In genomic region chr9:72597606-72598005, GRCh38 we compare ENCODE assay signal across 1 cellular context.
TF ChIP-seq lines count a peak whose summit lies in the region.

No MANE protein-coding gene starts in this region.

TF ChIP-seq in HepG2, 621 proteins besides CTCF, POLR2A, EP300 and RAD21 (continued from another document):
- TF ChIP-seq, protein P1, sequence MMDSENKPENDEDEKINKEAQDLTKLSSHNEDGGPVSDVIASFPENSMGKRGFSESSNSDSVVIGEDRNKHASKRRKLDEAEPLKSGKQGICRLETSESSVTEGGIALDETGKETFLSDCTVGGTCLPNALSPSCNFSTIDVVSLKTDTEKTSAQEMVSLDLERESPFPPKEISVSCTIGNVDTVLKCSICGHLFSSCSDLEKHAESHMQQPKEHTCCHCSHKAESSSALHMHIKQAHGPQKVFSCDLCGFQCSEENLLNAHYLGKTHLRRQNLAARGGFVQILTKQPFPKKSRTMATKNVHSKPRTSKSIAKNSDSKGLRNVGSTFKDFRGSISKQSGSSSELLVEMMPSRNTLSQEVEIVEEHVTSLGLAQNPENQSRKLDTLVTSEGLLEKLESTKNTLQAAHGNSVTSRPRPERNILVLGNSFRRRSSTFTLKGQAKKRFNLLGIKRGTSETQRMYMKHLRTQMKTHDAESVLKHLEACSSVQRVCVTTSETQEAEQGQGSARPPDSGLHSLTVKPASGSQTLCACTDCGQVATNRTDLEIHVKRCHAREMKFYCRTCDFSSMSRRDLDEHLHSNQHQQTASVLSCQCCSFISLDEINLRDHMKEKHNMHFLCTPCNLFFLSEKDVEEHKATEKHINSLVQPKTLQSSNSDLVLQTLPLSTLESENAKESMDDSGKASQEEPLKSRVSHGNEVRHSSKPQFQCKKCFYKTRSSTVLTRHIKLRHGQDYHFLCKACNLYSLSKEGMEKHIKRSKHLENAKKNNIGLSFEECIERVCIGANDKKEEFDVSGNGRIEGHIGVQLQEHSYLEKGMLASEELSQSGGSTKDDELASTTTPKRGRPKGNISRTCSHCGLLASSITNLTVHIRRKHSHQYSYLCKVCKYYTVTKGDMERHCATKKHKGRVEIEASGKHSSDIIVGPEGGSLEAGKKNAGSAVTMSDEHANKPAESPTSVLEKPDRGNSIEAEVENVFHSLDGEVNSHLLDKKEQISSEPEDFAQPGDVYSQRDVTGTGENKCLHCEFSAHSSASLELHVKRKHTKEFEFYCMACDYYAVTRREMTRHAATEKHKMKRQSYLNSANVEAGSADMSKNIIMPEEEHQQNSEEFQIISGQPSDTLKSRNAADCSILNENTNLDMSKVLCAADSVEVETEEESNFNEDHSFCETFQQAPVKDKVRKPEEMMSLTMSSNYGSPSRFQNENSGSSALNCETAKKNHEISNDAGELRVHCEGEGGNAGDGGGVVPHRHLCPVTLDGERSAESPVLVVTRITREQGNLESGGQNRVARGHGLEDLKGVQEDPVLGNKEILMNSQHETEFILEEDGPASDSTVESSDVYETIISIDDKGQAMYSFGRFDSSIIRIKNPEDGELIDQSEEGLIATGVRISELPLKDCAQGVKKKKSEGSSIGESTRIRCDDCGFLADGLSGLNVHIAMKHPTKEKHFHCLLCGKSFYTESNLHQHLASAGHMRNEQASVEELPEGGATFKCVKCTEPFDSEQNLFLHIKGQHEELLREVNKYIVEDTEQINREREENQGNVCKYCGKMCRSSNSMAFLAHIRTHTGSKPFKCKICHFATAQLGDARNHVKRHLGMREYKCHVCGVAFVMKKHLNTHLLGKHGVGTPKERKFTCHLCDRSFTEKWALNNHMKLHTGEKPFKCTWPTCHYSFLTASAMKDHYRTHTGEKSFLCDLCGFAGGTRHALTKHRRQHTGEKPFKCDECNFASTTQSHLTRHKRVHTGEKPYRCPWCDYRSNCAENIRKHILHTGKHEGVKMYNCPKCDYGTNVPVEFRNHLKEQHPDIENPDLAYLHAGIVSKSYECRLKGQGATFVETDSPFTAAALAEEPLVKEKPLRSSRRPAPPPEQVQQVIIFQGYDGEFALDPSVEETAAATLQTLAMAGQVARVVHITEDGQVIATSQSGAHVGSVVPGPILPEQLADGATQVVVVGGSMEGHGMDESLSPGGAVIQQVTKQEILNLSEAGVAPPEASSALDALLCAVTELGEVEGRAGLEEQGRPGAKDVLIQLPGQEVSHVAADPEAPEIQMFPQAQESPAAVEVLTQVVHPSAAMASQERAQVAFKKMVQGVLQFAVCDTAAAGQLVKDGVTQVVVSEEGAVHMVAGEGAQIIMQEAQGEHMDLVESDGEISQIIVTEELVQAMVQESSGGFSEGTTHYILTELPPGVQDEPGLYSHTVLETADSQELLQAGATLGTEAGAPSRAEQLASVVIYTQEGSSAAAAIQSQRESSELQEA (CRISPR knock-in tag; IDR thresholded peaks at IDR 0.05; ENCODE audit: not compliant biosample characterization) = no peak
- TF ChIP-seq AKNA (CRISPR knock-in tag; IDR thresholded peaks at IDR 0.05; ENCODE audit: borderline replicate concordance) = no peak
TF ChIP-seq in HepG2: peak in this region for 0.
